22 cellular contexts compared by ENCODE assay signal in genomic region chr5:133533541-133533940, GRCh38.
"Had no signal": no experiment of that assay in that cellular context is flagged by ENCODE, and none has a peak within 500 bp of the region (broad histone marks: within the 10 kb centered on the region; RNA-seq: fewer than 3 reads in every experiment).

No MANE protein-coding gene starts in this region.

- ATAC-seq: HepG2 had no signal

- H3K4me3 ChIP-seq: SJSA1, SK-N-MC had no signal

- H3K9me3 ChIP-seq: SJSA1 had no signal

- H3K27ac ChIP-seq: SJSA1, SK-N-MC had no signal

- DNase-seq: IMR-90, Karpas-422, KG1, MM.1S, NCI-H1092 treated with DMSO at 0.1 percent for 48 hours, NCI-H1436, NCI-H187, NCI-H2029, NCI-H2081 treated with DMSO at 0.1 percent for 48 hours, NCI-H2171, NCI-H226, NCI-H446, NCI-H510A, NCI-H524 treated with DMSO at 0.1 percent for 48 hours, NCI-H69, NCI-H774, Right ventricle myocardium superior, RPMI8226, SIG-M5 had no signal

- H3K36me3 ChIP-seq: SJSA1 had no signal

- H3K4me1 ChIP-seq: SJSA1 had no signal
